ENCODE assay signal across 18 cellular contexts in the genomic region with DNA sequence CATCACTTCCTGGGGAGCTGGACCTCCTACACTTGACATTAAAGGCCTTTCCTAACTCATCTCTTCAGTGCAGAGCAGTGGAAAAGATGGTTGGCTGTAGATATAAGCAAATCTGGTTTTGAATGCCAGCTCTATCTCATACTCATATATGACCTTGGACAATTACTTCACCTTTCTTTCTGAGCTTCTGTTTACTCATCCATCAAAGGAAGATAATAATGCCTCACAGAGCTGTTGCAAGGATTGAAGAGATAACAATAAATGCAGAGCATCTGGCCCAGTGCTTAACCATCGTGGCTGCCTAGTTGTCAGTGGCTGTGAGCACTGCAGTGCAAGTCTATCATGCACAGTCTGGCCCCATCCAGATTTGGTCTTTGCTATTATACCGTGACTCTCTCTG.
"Had no signal": no experiment of that assay in that cellular context is flagged by ENCODE, and none has a peak within 500 bp of the region (broad histone marks: within the 10 kb centered on the region; RNA-seq: fewer than 3 reads in every experiment).

No MANE protein-coding gene starts in this region.

- H3K36me3 ChIP-seq: adrenal gland, colonic mucosa, spleen had no signal

- H3K36me3 Mint-ChIP-seq: activated naive CD4-positive, alpha-beta T cell treated with anti-CD3 and anti-CD28 coated beads, Interleukin-2, amount 50 U/mL, for 24 hours; type B pancreatic cell had no signal

- H3K9me3 ChIP-seq: adrenal gland, body of pancreas, colonic mucosa, spleen had no signal

- H3K4me3 ChIP-seq: adrenal gland, body of pancreas, colonic mucosa, spleen had no signal

- ATAC-seq: activated CD4-positive, alpha-beta T cell treated with anti-CD3 and anti-CD28 coated beads for 36 hours; activated T-cell treated with anti-CD3 and anti-CD28 coated beads, Interleukin-2, amount 50 U/mL, for 4 hours; body of pancreas; sciatic nerve; stimulated activated naive CD8-positive, alpha-beta T cell treated with anti-CD3 and anti-CD28 coated beads, Interleukin-15, amount 100 ng/mL, for 72 hours had no signal

- H3K27ac Mint-ChIP-seq: activated CD4-positive, alpha-beta memory T cell treated with anti-CD3 and anti-CD28 coated beads, Interleukin-2, amount 10 ng/mL, durations not matched to agents 7 days and 5 days; activated CD4-positive, alpha-beta T cell treated with anti-CD3 and anti-CD28 coated beads for 36 hours; activated naive CD4-positive, alpha-beta T cell treated with anti-CD3 and anti-CD28 coated beads, Interleukin-2, amount 50 U/mL, for 24 hours; nephron progenitor cell; stimulated activated naive CD8-positive, alpha-beta T cell treated with anti-CD3 and anti-CD28 coated beads, Interleukin-15, amount 100 ng/mL, for 72 hours; type B pancreatic cell had no signal

- H3K4me3 Mint-ChIP-seq: activated CD4-positive, alpha-beta memory T cell treated with anti-CD3 and anti-CD28 coated beads, Interleukin-2, amount 10 ng/mL, durations not matched to agents 7 days and 5 days; activated CD4-positive, alpha-beta T cell treated with anti-CD3 and anti-CD28 coated beads for 36 hours; activated naive CD4-positive, alpha-beta T cell treated with anti-CD3 and anti-CD28 coated beads, Interleukin-2, amount 50 U/mL, for 24 hours; activated T-cell treated with anti-CD3 and anti-CD28 coated beads, Interleukin-2, amount 50 U/mL, for 4 hours; nephron progenitor cell; stimulated activated naive CD8-positive, alpha-beta T cell treated with anti-CD3 and anti-CD28 coated beads, Interleukin-15, amount 100 ng/mL, for 72 hours; type B pancreatic cell had no signal

- H3K27me3 ChIP-seq: body of pancreas, colonic mucosa, spleen had no signal

- H3K4me1 Mint-ChIP-seq: activated CD4-positive, alpha-beta memory T cell treated with anti-CD3 and anti-CD28 coated beads, Interleukin-2, amount 10 ng/mL, durations not matched to agents 7 days and 5 days; activated CD4-positive, alpha-beta T cell treated with anti-CD3 and anti-CD28 coated beads for 36 hours; activated naive CD4-positive, alpha-beta T cell treated with anti-CD3 and anti-CD28 coated beads, Interleukin-2, amount 50 U/mL, for 24 hours; nephron progenitor cell; stimulated activated naive CD8-positive, alpha-beta T cell treated with anti-CD3 and anti-CD28 coated beads, Interleukin-15, amount 100 ng/mL, for 72 hours had no signal

- DNase-seq: activated CD4-positive, alpha-beta memory T cell treated with anti-CD3 and anti-CD28 coated beads, Interleukin-2, amount 10 ng/mL, durations not matched to agents 7 days and 5 days; activated CD4-positive, alpha-beta T cell treated with anti-CD3 and anti-CD28 coated beads for 36 hours; activated effector memory CD4-positive, alpha-beta T cell treated with anti-CD3 and anti-CD28 coated beads, Interleukin-2, amount 50 U/mL, for 16 hours; activated T-cell treated with anti-CD3 and anti-CD28 coated beads, Interleukin-2, amount 50 U/mL, for 4 hours; adrenal gland; body of pancreas; caudate nucleus; colonic mucosa; glutamatergic neuron; mesendoderm; nephron progenitor cell; occipital lobe; spleen; stimulated activated CD4-positive, alpha-beta T cell treated with anti-CD3 and anti-CD28 coated beads, Interleukin-1b, Interleukin-23, amount 100 ng/mL, for 48 hours; stimulated activated naive CD8-positive, alpha-beta T cell treated with anti-CD3 and anti-CD28 coated beads, Interleukin-15, amount 100 ng/mL, for 72 hours had no signal

- H3K27me3 Mint-ChIP-seq: activated CD4-positive, alpha-beta memory T cell treated with anti-CD3 and anti-CD28 coated beads, Interleukin-2, amount 10 ng/mL, durations not matched to agents 7 days and 5 days; activated CD4-positive, alpha-beta T cell treated with anti-CD3 and anti-CD28 coated beads for 36 hours; activated naive CD4-positive, alpha-beta T cell treated with anti-CD3 and anti-CD28 coated beads, Interleukin-2, amount 50 U/mL, for 24 hours; stimulated activated naive CD8-positive, alpha-beta T cell treated with anti-CD3 and anti-CD28 coated beads, Interleukin-15, amount 100 ng/mL, for 72 hours; type B pancreatic cell had no signal

- H3K4me1 ChIP-seq: adrenal gland, body of pancreas, colonic mucosa, spleen had no signal

- H3K27ac ChIP-seq: adrenal gland, body of pancreas, colonic mucosa had no signal

- H3K9me3 Mint-ChIP-seq: activated CD4-positive, alpha-beta memory T cell treated with anti-CD3 and anti-CD28 coated beads, Interleukin-2, amount 10 ng/mL, durations not matched to agents 7 days and 5 days; activated naive CD4-positive, alpha-beta T cell treated with anti-CD3 and anti-CD28 coated beads, Interleukin-2, amount 50 U/mL, for 24 hours; activated T-cell treated with anti-CD3 and anti-CD28 coated beads, Interleukin-2, amount 50 U/mL, for 4 hours; stimulated activated naive CD8-positive, alpha-beta T cell treated with anti-CD3 and anti-CD28 coated beads, Interleukin-15, amount 100 ng/mL, for 72 hours; type B pancreatic cell had no signal
